ENCODE assay signal across 1 cellular context in genomic region chr10:28479927-28480326, GRCh38.
TF ChIP-seq lines count a peak whose summit lies in the region.

No MANE protein-coding gene starts in this region.

TF ChIP-seq in K562, 482 proteins besides CTCF, POLR2A, EP300 and RAD21 (continued from another document):
- TF ChIP-seq REST (CRISPR knock-in tag; IDR thresholded peaks at IDR 0.05; ENCODE audit: low read depth): no peak
- TF ChIP-seq NFATC3 (IDR thresholded peaks at IDR 0.05): no peak
